ENCODE assay signal across 15 cellular contexts in genomic region chr18:217532-218334, GRCh38. TPM values are rescaled to one million over a fixed set of nuclear protein-coding genes. Genes with fewer than 3 reads are reported as not detected.
DNase-seq lines count a peak whose midpoint lies in the region; ATAC-seq and TF ChIP-seq lines count a peak whose summit lies in the region.
"Had no signal": no experiment of that assay in that cellular context is flagged by ENCODE, and none has a peak within 500 bp of the region (broad histone marks: within the 10 kb centered on the region; RNA-seq: fewer than 3 reads in every experiment).

No MANE protein-coding gene starts in this region.

- H3K79me2 ChIP-seq in smooth muscle cell (ENCODE audit: low read depth) = no peaks in the 10 kb centered on the region

- DNase-seq in activated naive CD4-positive, alpha-beta T cell (lab: John Stamatoyannopoulos, UW) = no peak
- no peak for DNase-seq in activated CD4-positive, alpha-beta memory T cell treated with anti-CD3 and anti-CD28 coated beads, Interleukin-2, amount 10 ng/mL, durations not matched to agents 7 days and 5 days
- DNase-seq in left kidney (ENCODE audit: low read depth, low spot score) = peak; percentile 1
- no peak for DNase-seq in stimulated activated naive B cell treated with anti-CD40 and anti-IgM and Interleukin-4, amounts not matched to agents 10 μg/mL and 1 μg/mL and 100 μg/mL, for 72 hours
- no peak for DNase-seq in smooth muscle cell (lab: John Stamatoyannopoulos, UW; ENCODE audit: unreplicated experiment)
- DNase-seq: activated CD8-positive, alpha-beta memory T cell treated with anti-CD3 and anti-CD28 coated beads for 24 hours; heart right ventricle; mucosa of descending colon; NCI-H1694; NCI-H446; SJCRH30 had no signal

- H3K27me3 Mint-ChIP-seq in activated naive CD4-positive, alpha-beta T cell treated with anti-CD3 and anti-CD28 coated beads, Interleukin-2, amount 50 U/mL, for 24 hours = no peaks in the 10 kb centered on the region
- H3K27me3 Mint-ChIP-seq in activated CD4-positive, alpha-beta memory T cell treated with anti-CD3 and anti-CD28 coated beads, Interleukin-2, amount 10 ng/mL, durations not matched to agents 7 days and 5 days = no peaks in the 10 kb centered on the region
- H3K27me3 Mint-ChIP-seq in stimulated activated naive B cell treated with anti-CD40 and anti-IgM and Interleukin-4, amounts not matched to agents 10 μg/mL and 1 μg/mL and 100 μg/mL, for 72 hours = no peaks in the 10 kb centered on the region

- no peak overlapping the region for H3K27ac ChIP-seq in smooth muscle cell (ENCODE audit: low read depth)
- H3K27ac ChIP-seq: heart right ventricle, SJCRH30, vagina had no signal

- TF ChIP-seq CTCF in smooth muscle cell (IDR thresholded peaks at IDR 0.05; ENCODE audit: borderline replicate concordance, insufficient read depth, poor library complexity, severe bottlenecking) = no peak

- no peak overlapping the region for H3K4me2 ChIP-seq in smooth muscle cell

- no peak overlapping the region for H2AFZ ChIP-seq in smooth muscle cell (ENCODE audit: low read depth)

- H3K9ac ChIP-seq in smooth muscle cell (ENCODE audit: low read depth) = no peak overlapping the region

- H3K9me3 ChIP-seq in smooth muscle cell (replicated peaks; ENCODE audit: low read depth) = no peaks in the 10 kb centered on the region
- H3K9me3 ChIP-seq: heart right ventricle, mucosa of descending colon, SJCRH30, vagina had no signal

- H3K4me1 ChIP-seq in smooth muscle cell (ENCODE audit: low read depth) = no peaks in the 10 kb centered on the region
- H3K4me1 ChIP-seq: heart right ventricle, SJCRH30, vagina had no signal

- peak overlapping the region; percentile 3 for H3K27ac Mint-ChIP-seq in activated naive CD4-positive, alpha-beta T cell treated with anti-CD3 and anti-CD28 coated beads, Interleukin-2, amount 50 U/mL, for 24 hours
- peak overlapping the region; percentile 3 for H3K27ac Mint-ChIP-seq in activated CD4-positive, alpha-beta memory T cell treated with anti-CD3 and anti-CD28 coated beads, Interleukin-2, amount 10 ng/mL, durations not matched to agents 7 days and 5 days
- peak overlapping the region; percentile 31 for H3K27ac Mint-ChIP-seq in stimulated activated naive B cell treated with anti-CD40 and anti-IgM and Interleukin-4, amounts not matched to agents 10 μg/mL and 1 μg/mL and 100 μg/mL, for 72 hours

- H3K4me1 Mint-ChIP-seq in activated naive CD4-positive, alpha-beta T cell treated with anti-CD3 and anti-CD28 coated beads, Interleukin-2, amount 50 U/mL, for 24 hours = peaks cover 4% of the 10 kb centered on the region
- H3K4me1 Mint-ChIP-seq in activated CD4-positive, alpha-beta memory T cell treated with anti-CD3 and anti-CD28 coated beads, Interleukin-2, amount 10 ng/mL, durations not matched to agents 7 days and 5 days = no peaks in the 10 kb centered on the region
- no peaks in the 10 kb centered on the region for H3K4me1 Mint-ChIP-seq in stimulated activated naive B cell treated with anti-CD40 and anti-IgM and Interleukin-4, amounts not matched to agents 10 μg/mL and 1 μg/mL and 100 μg/mL, for 72 hours

- H3K4me3 Mint-ChIP-seq in activated naive CD4-positive, alpha-beta T cell treated with anti-CD3 and anti-CD28 coated beads, Interleukin-2, amount 50 U/mL, for 24 hours = no peak overlapping the region
- H3K4me3 Mint-ChIP-seq in activated CD4-positive, alpha-beta memory T cell treated with anti-CD3 and anti-CD28 coated beads, Interleukin-2, amount 10 ng/mL, durations not matched to agents 7 days and 5 days = no peak overlapping the region
- no peak overlapping the region for H3K4me3 Mint-ChIP-seq in stimulated activated naive B cell treated with anti-CD40 and anti-IgM and Interleukin-4, amounts not matched to agents 10 μg/mL and 1 μg/mL and 100 μg/mL, for 72 hours

- H3K36me3 ChIP-seq in smooth muscle cell (ENCODE audit: low read depth) = peaks cover 10% of the 10 kb centered on the region

- no peaks in the 10 kb centered on the region for H3K27me3 ChIP-seq in smooth muscle cell (ENCODE audit: low read depth)
- H3K27me3 ChIP-seq: heart right ventricle, SJCRH30, vagina had no signal

- H4K20me1 ChIP-seq in smooth muscle cell (ENCODE audit: low read depth) = no peaks in the 10 kb centered on the region

- POLR2A ChIA-PET in activated CD4-positive, alpha-beta memory T cell treated with anti-CD3 and anti-CD28 coated beads, Interleukin-2, amount 10 ng/mL, durations not matched to agents 7 days and 5 days (lab: Charles Lee) = no interaction called here

- H3F3A ChIP-seq in smooth muscle cell (ENCODE audit: low read depth) = peaks cover 6% of the 10 kb centered on the region

- H3K4me3 ChIP-seq in smooth muscle cell = no peak overlapping the region
- H3K4me3 ChIP-seq: heart right ventricle, mucosa of descending colon, SJCRH30, vagina had no signal

- CTCF ChIA-PET in activated CD4-positive, alpha-beta memory T cell treated with anti-CD3 and anti-CD28 coated beads, Interleukin-2, amount 10 ng/mL, durations not matched to agents 7 days and 5 days (lab: Charles Lee) = no interaction called here

- 97% methylated on average over 5 of the region's 5 CpGs for WGBS in smooth muscle cell (ENCODE audit: low lambda C conversion rate)

- H3K36me3 Mint-ChIP-seq in activated naive CD4-positive, alpha-beta T cell treated with anti-CD3 and anti-CD28 coated beads, Interleukin-2, amount 50 U/mL, for 24 hours = peaks cover 19% of the 10 kb centered on the region
- H3K36me3 Mint-ChIP-seq in activated CD4-positive, alpha-beta memory T cell treated with anti-CD3 and anti-CD28 coated beads, Interleukin-2, amount 10 ng/mL, durations not matched to agents 7 days and 5 days (ENCODE audit: low read depth) = peaks cover 60% of the 10 kb centered on the region
- peaks cover 20 to 52% of the 10 kb centered on the region in 2 donors for H3K36me3 Mint-ChIP-seq in stimulated activated naive B cell treated with anti-CD40 and anti-IgM and Interleukin-4, amounts not matched to agents 10 μg/mL and 1 μg/mL and 100 μg/mL, for 72 hours

- no peaks in the 10 kb centered on the region for H3K9me3 Mint-ChIP-seq in activated naive CD4-positive, alpha-beta T cell treated with anti-CD3 and anti-CD28 coated beads, Interleukin-2, amount 50 U/mL, for 24 hours
- no peaks in the 10 kb centered on the region for H3K9me3 Mint-ChIP-seq in activated CD4-positive, alpha-beta memory T cell treated with anti-CD3 and anti-CD28 coated beads, Interleukin-2, amount 10 ng/mL, durations not matched to agents 7 days and 5 days
- H3K9me3 Mint-ChIP-seq in stimulated activated naive B cell treated with anti-CD40 and anti-IgM and Interleukin-4, amounts not matched to agents 10 μg/mL and 1 μg/mL and 100 μg/mL, for 72 hours = no peaks in the 10 kb centered on the region

- no peak for ATAC-seq in stimulated activated naive B cell treated with anti-CD40 and anti-IgM and Interleukin-4, amounts not matched to agents 10 μg/mL and 1 μg/mL and 100 μg/mL, for 72 hours (replicated peaks)
- ATAC-seq in HG03442 (IDR thresholded peaks at IDR 0.05; ENCODE audit: unreplicated experiment) (no peak), GM21381 (IDR thresholded peaks at IDR 0.05; ENCODE audit: unreplicated experiment) (no peak)
- ATAC-seq: heart right ventricle, mucosa of descending colon had no signal

RNA-seq across cellular contexts. Expression of gene THOC1, which starts 50.1 kb away (rescaled TPM):
- 10 to 100 TPM; 42.2 to 43.1 TPM for total RNA-seq in activated CD4-positive, alpha-beta memory T cell treated with anti-CD3 and anti-CD28 coated beads, Interleukin-2, amount 10 ng/mL, durations not matched to agents 7 days and 5 days
- 42.8 and 48.7 TPM in 2 replicates for total RNA-seq in smooth muscle cell
- polyA plus RNA-seq in smooth muscle cell = 14.8 and 15.8 TPM in 2 replicates

RNA-seq across cellular contexts. Expression of gene USP14, which starts 59.4 kb away (rescaled TPM):
- 10 to 100 TPM; 63.4 to 64.4 TPM for total RNA-seq in activated CD4-positive, alpha-beta memory T cell treated with anti-CD3 and anti-CD28 coated beads, Interleukin-2, amount 10 ng/mL, durations not matched to agents 7 days and 5 days
- 36.5 and 38.5 TPM in 2 replicates for total RNA-seq in smooth muscle cell
- 49.0 and 56.8 TPM in 2 replicates for polyA plus RNA-seq in smooth muscle cell
